Comparison of ENCODE assay signal across 8 cellular contexts in the genomic region with DNA sequence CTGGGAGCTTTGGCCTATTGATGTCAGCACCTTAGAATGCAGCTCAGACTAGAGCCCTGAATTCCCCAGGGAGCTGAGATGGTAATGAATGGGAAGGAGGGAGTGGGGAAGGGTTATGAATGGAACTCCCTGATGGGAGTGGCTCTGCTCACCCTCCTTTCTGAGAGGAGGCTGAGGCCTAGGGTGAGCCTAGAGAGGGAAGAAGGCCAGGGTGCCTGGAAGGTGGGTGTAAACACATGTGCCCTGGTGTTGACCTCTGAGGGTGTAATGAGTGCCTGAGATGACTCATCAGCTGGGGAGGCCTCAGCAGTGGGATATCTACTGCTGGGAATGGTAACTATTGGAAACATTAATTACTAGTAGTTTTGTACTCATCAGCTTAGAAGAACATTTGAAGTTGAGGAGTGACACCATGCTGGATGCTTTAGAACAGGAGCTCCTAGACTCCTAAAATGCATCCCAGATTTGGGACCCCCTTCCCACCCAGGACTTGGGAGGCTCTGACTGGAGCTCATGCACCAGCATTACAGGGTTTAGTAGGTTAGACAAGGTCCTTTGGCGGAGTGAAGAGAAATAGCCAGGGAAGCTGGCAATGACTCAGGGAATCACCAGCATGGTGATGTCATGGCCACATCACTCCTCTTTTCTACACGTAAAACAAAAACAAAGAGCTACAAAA. TPM values are rescaled to one million over a fixed set of nuclear protein-coding genes. Genes with fewer than 3 reads are reported as not detected.
DNase-seq lines count a peak whose midpoint lies in the region; ATAC-seq, FAIRE-seq and TF ChIP-seq lines count a peak whose summit lies in the region.

No MANE protein-coding gene starts in this region.

- H3K4me3 Mint-ChIP-seq in T-cell (no peak overlapping the region), neural progenitor cell (no peak overlapping the region)

- peak overlapping the region; percentile 81 to 85 for H3K27ac Mint-ChIP-seq in T-cell
- H3K27ac Mint-ChIP-seq in neural progenitor cell, result peak overlapping the region; percentile 34

- 78% methylated on average over 2 of the region's 2 CpGs for WGBS in esophagus muscularis mucosa

- H3K36me3 Mint-ChIP-seq in T-cell (peaks cover 82% of the 10 kb centered on the region), neural progenitor cell (peaks cover 77% of the 10 kb centered on the region)

- DNase-seq in GM18507 (ENCODE audit: extremely low spot score, insufficient read length, low read depth), result peak; percentile 12
- no peak for DNase-seq in T-cell
- no peak for DNase-seq in esophagus muscularis mucosa (ENCODE audit: extremely low spot score)
- DNase-seq in neural progenitor cell (ENCODE audit: low spot score), result no peak
- DNase-seq in Karpas-422, result no peak

- POLR2A ChIA-PET in T-cell (lab: Charles Lee), result no interaction called here

- intact Hi-C loops in esophagus muscularis mucosa (cut with DNase I), result no loop called here

- H3K9me3 ChIP-seq in esophagus muscularis mucosa (no peaks in the 10 kb centered on the region), neural progenitor cell (ENCODE audit: low read depth) (no peaks in the 10 kb centered on the region), Karpas-422 (ENCODE audit: low read length) (no peaks in the 10 kb centered on the region)

- no peak for FAIRE-seq in GM18507 (lab: Jason Lieb, UNC)

- peaks cover 4% of the 10 kb centered on the region for H3F3A ChIP-seq in neural progenitor cell (ENCODE audit: low read depth)

- H4K20me1 ChIP-seq in neural progenitor cell (ENCODE audit: low read depth) (peaks cover 26% of the 10 kb centered on the region), Karpas-422 (ENCODE audit: insufficient read depth, low read depth, low read length) (no peaks in the 10 kb centered on the region)

- H3K27me3 Mint-ChIP-seq in T-cell, result no peaks in the 10 kb centered on the region
- H3K27me3 Mint-ChIP-seq in neural progenitor cell (ENCODE audit: insufficient read depth, low read depth), result peaks cover 3% of the 10 kb centered on the region

- H3K9me3 Mint-ChIP-seq in T-cell, result no peaks in the 10 kb centered on the region
- H3K9me3 Mint-ChIP-seq in neural progenitor cell, result no peaks in the 10 kb centered on the region

- no peak overlapping the region for H3K9ac ChIP-seq in neural progenitor cell
- H3K9ac ChIP-seq in Karpas-422 (ENCODE audit: low read length), result no peak overlapping the region

- H3K4me1 Mint-ChIP-seq in T-cell, result peaks cover 6 to 18% (median 14%) of the 10 kb centered on the region in 3 donors
- peaks cover 3% of the 10 kb centered on the region for H3K4me1 Mint-ChIP-seq in neural progenitor cell

- H3K27ac ChIP-seq in ACC112 (ENCODE audit: low read depth, low read length), result peak overlapping the region; percentile 99
- peak overlapping the region; percentile 41 to 79 (median 67) for H3K27ac ChIP-seq in esophagus muscularis mucosa (replicated peaks in 1 of 4)
- H3K27ac ChIP-seq in neural progenitor cell, result no peak overlapping the region
- H3K27ac ChIP-seq in Karpas-422 (ENCODE audit: low read length), result no peak overlapping the region

- H3K4me2 ChIP-seq in neural progenitor cell (no peak overlapping the region), Karpas-422 (ENCODE audit: low read depth, low read length, poor library complexity, severe bottlenecking) (no peak overlapping the region)

- H2AFZ ChIP-seq in ACC112 (ENCODE audit: low read length, unreplicated experiment), result no peak overlapping the region
- H2AFZ ChIP-seq in neural progenitor cell (replicated peaks), result no peak overlapping the region
- H2AFZ ChIP-seq in Karpas-422 (ENCODE audit: low read length), result no peak overlapping the region

- H3K36me3 ChIP-seq in ACC112 (ENCODE audit: insufficient read depth, low read length), result peaks cover 57% of the 10 kb centered on the region
- peaks cover 33 to 100% (median 93%) of the 10 kb centered on the region in 4 donors for H3K36me3 ChIP-seq in esophagus muscularis mucosa
- peaks cover 30% of the 10 kb centered on the region for H3K36me3 ChIP-seq in neural progenitor cell
- H3K36me3 ChIP-seq in Karpas-422 (ENCODE audit: insufficient read depth, low read length), result peaks cover 80% of the 10 kb centered on the region

- CTCF ChIA-PET in T-cell (lab: Charles Lee), result interaction anchor here (0.6 to 1.1 kb wide), 3 partner anchors 14 to 170 kb away, joined by 3 to 4 read pairs (median 3); no protein-coding TSS in a partner anchor

- no peaks in the 10 kb centered on the region for H3K9me2 ChIP-seq in Karpas-422 (replicated peaks; ENCODE audit: insufficient read depth, low read length)

- TF ChIP-seq CTCF in esophagus muscularis mucosa (IDR thresholded peaks at IDR 0.05), result no peak
- TF ChIP-seq CTCF in neural progenitor cell (IDR thresholded peaks at IDR 0.05), result no peak

- peak overlapping the region; percentile 40; the same call in 1 of the 2 replicates for H3K4me3 ChIP-seq in ACC112 (ENCODE audit: low read depth, low read length)
- no peak overlapping the region for H3K4me3 ChIP-seq in esophagus muscularis mucosa
- no peak overlapping the region for H3K4me3 ChIP-seq in neural progenitor cell
- no peak overlapping the region for H3K4me3 ChIP-seq in Karpas-422 (ENCODE audit: low read length)

- H3K79me2 ChIP-seq in ACC112 (ENCODE audit: control insufficient read depth, insufficient read depth, low read length, unreplicated experiment) (no peaks in the 10 kb centered on the region), neural progenitor cell (ENCODE audit: low read depth) (peaks cover 18% of the 10 kb centered on the region), Karpas-422 (ENCODE audit: low read length) (peaks cover 10% of the 10 kb centered on the region; the same call in 1 of the 2 replicates)

- TF ChIP-seq POLR2A in esophagus muscularis mucosa (IDR thresholded peaks at IDR 0.05; ENCODE audit: low read depth), result no peak

- H3K4me1 ChIP-seq in ACC112 (ENCODE audit: control insufficient read depth, insufficient read depth, low read length, unreplicated experiment), result peaks cover 56% of the 10 kb centered on the region
- H3K4me1 ChIP-seq in esophagus muscularis mucosa, result peaks cover 34 to 58% (median 53%) of the 10 kb centered on the region in 4 donors
- no peaks in the 10 kb centered on the region for H3K4me1 ChIP-seq in neural progenitor cell
- H3K4me1 ChIP-seq in Karpas-422 (ENCODE audit: low read length), result no peaks in the 10 kb centered on the region

- no peak for TF ChIP-seq EP300 in esophagus muscularis mucosa (IDR thresholded peaks at IDR 0.05)

- peak in 2 of 4 experiments; percentile 40 to 47 for ATAC-seq in T-cell (replicated peaks in 1 of 4)
- no peak for ATAC-seq in GM19397 (IDR thresholded peaks at IDR 0.05; ENCODE audit: unreplicated experiment)
- no peak for ATAC-seq in HG03565 (IDR thresholded peaks at IDR 0.05; ENCODE audit: unreplicated experiment)

- no peaks in the 10 kb centered on the region for H3K27me3 ChIP-seq in ACC112 (ENCODE audit: insufficient read depth, low read length)
- H3K27me3 ChIP-seq in esophagus muscularis mucosa, result no peaks in the 10 kb centered on the region
- H3K27me3 ChIP-seq in neural progenitor cell, result no peaks in the 10 kb centered on the region
- no peaks in the 10 kb centered on the region for H3K27me3 ChIP-seq in Karpas-422 (ENCODE audit: low read length)

RNA-seq across cellular contexts. Expression of a gene that starts 16.0 kb away (rescaled TPM):
- 10 to 100 TPM; 10.3 to 24.0 (median 20.3) TPM for total RNA-seq in T-cell
- total RNA-seq in esophagus muscularis mucosa, result 10 to 100 TPM; 11.8 to 15.2 (median 13.7) TPM
- total RNA-seq in neural progenitor cell (ENCODE audit: low replicate concordance), result 19.4 and 19.7 TPM in 2 replicates
- total RNA-seq in Karpas-422 (2014; rRNA removed; shearing (Covaris generic); ENCODE audit: low replicate concordance), result 5.8 and 15.7 TPM in 2 replicates

RNA-seq across cellular contexts. Expression of a gene that starts 54.7 kb away (rescaled TPM):
- total RNA-seq in T-cell, result 10 to 100 TPM; 41.1 to 59.9 (median 50.6) TPM
- 10 to 100 TPM in 3 of 4 donors, 1 to 10 TPM in 1; 9.6 to 31.7 (median 20.8) TPM for total RNA-seq in esophagus muscularis mucosa
- 30.4 and 52.2 TPM in 2 replicates for total RNA-seq in neural progenitor cell (ENCODE audit: low replicate concordance)
- total RNA-seq in Karpas-422 (2014; rRNA removed; shearing (Covaris generic); ENCODE audit: low replicate concordance), result 25.1 and 31.0 TPM in 2 replicates

Comparison
In these comparisons a context has a peak if more than half of its experiments do, and no peak if none do; other contexts are left out.
1. H3K27ac ChIP-seq: peak in ACC112 (single experiment) and esophagus muscularis mucosa (4 of 4); none in neural progenitor cell (single experiment) and Karpas-422 (single experiment).